Comparison of ENCODE assay signal across 10 cellular contexts in genomic region chr3:45560270-45561020, GRCh38. TPM values are rescaled to one million over a fixed set of nuclear protein-coding genes. Genes with fewer than 3 reads are reported as not detected.
DNase-seq lines count a peak whose midpoint lies in the region; ATAC-seq and TF ChIP-seq lines count a peak whose summit lies in the region.
"Had no signal": no experiment of that assay in that cellular context is flagged by ENCODE, and none has a peak within 500 bp of the region (broad histone marks: within the 10 kb centered on the region; RNA-seq: fewer than 3 reads in every experiment).

No MANE protein-coding gene starts in this region.

- H3K4me1 ChIP-seq in esophagus (ENCODE audit: control insufficient read depth in 2 of 2, insufficient read depth in 2 of 2, low read length in 1 of 2) (no peaks in the 10 kb centered on the region), stomach smooth muscle (ENCODE audit: control insufficient read depth, insufficient read depth, low read length) (peaks cover 16% of the 10 kb centered on the region)

- no peaks in the 10 kb centered on the region for H3K36me3 ChIP-seq in esophagus (ENCODE audit: control insufficient read depth in 2 of 2, insufficient read depth in 2 of 2, low read length in 1 of 2)
- no peaks in the 10 kb centered on the region for H3K36me3 ChIP-seq in stomach smooth muscle (ENCODE audit: control insufficient read depth in 2 of 2, insufficient read depth in 2 of 2, low read length in 2 of 2)

- no peak for TF ChIP-seq CTCF in GM13976 (IDR thresholded peaks at IDR 0.05; ENCODE audit: borderline replicate concordance, control extremely low read depth, extremely low read depth, insufficient read depth, missing control alignments)

- in situ Hi-C loops in GM13976 (cut with MboI; ENCODE audit: low sequenced_read_pairs, unreplicated experiment) = no loop called here

- no peaks in the 10 kb centered on the region for H3K9me3 ChIP-seq in esophagus (ENCODE audit: control insufficient read depth in 2 of 2, insufficient read depth in 1 of 2, low read depth in 1 of 2, low read length in 1 of 2)
- H3K9me3 ChIP-seq in stomach smooth muscle (ENCODE audit: control insufficient read depth in 2 of 2, low read length in 2 of 2) = peaks cover 0 to 3% of the 10 kb centered on the region in 2 donors

- DNase-seq in RPMI7951 (ENCODE audit: low read depth) (peak; percentile 96), lung microvascular endothelial cell (ENCODE audit: low read depth in 2 of 2) (peak; percentile 53 to 58), NCI-H2227 (lab: John Stamatoyannopoulos, UW; ENCODE audit: unreplicated experiment) (no peak), H4 (ENCODE audit: low spot score) (no peak), GM13976 (ENCODE audit: low spot score) (no peak)
- DNase-seq: stimulated activated CD8-positive, alpha-beta memory T cell treated with anti-CD3 and anti-CD28 coated beads, Interleukin-4, amount 100 ng/mL, for 48 hours had no signal

- H3K27ac ChIP-seq in esophagus (ENCODE audit: low read depth in 2 of 2, low read length in 1 of 2) = peak overlapping the region; percentile 76 to 86
- H3K27ac ChIP-seq in stomach smooth muscle (ENCODE audit: low read length) = peak overlapping the region; percentile 55

- no peak for ATAC-seq in HG02642 (IDR thresholded peaks at IDR 0.05; ENCODE audit: poor library complexity, unreplicated experiment)
- ATAC-seq: natural killer cell treated with Interleukin-12 subunit alpha and Interleukin-12 subunit beta and Interleukin-15 and Interleukin-18, amount 100 ng/mL, for 72 hours had no signal

- H3K27me3 ChIP-seq in esophagus (ENCODE audit: control insufficient read depth in 1 of 2, insufficient read depth in 2 of 2, low read length in 2 of 2) (no peaks in the 10 kb centered on the region), stomach smooth muscle (ENCODE audit: control insufficient read depth in 1 of 2, insufficient read depth in 2 of 2, low read length in 2 of 2) (no peaks in the 10 kb centered on the region)

- H3K4me3 ChIP-seq in esophagus (ENCODE audit: low read depth in 1 of 2, low read length in 2 of 2) = no peak overlapping the region
- no peak overlapping the region for H3K4me3 ChIP-seq in stomach smooth muscle (ENCODE audit: low read length in 2 of 2)

- H3K9ac ChIP-seq in stomach smooth muscle (ENCODE audit: low read length in 2 of 2) = no peak overlapping the region

- 52 to 63% methylated on average over 12 of the region's 12 CpGs for WGBS in esophagus, 2 donors

RNA-seq across cellular contexts. Expression of gene LIMD1, which starts 34.1 kb away (rescaled TPM):
- total RNA-seq in RPMI7951 (2014; rRNA removed; shearing (Covaris generic)) = 40.0 and 44.9 TPM in 2 replicates
- polyA plus RNA-seq in esophagus = 1 to 10 TPM; 3.2 to 6.0 TPM
- 12.0 and 15.1 TPM in 2 replicates for total RNA-seq in lung microvascular endothelial cell
- 3.3 and 4.0 TPM in 2 replicates for total RNA-seq in H4 (2014; rRNA removed; shearing (Covaris generic))

Comparison
In these comparisons a context has a peak if more than half of its experiments do, and no peak if none do; other contexts are left out.
1. DNase-seq: peak in RPMI7951 (single experiment) and lung microvascular endothelial cell (2 of 2); none in NCI-H2227 (single experiment), H4 (single experiment) and GM13976 (single experiment).